8 cellular contexts compared by ENCODE assay signal in genomic region chr7:76303057-76303828, GRCh38. TPM values are rescaled to one million over a fixed set of nuclear protein-coding genes. Genes with fewer than 3 reads are reported as not detected.
A peak's percentile ranks its signal among the peaks of the same experiment; 100 is the strongest.
DNase-seq lines count a peak whose midpoint lies in the region; ATAC-seq lines count a peak whose summit lies in the region.

No MANE protein-coding gene starts in this region.

- peak; percentile 62 for DNase-seq in DMS 273 treated with DMSO at 0.1 percent for 48 hours (lab: John Stamatoyannopoulos, UW)
- peak; percentile 92 for DNase-seq in HCEC 1CT
- DNase-seq in NCI-H345 treated with DMSO at 0.1 percent for 48 hours (lab: John Stamatoyannopoulos, UW; ENCODE audit: unreplicated experiment): peak; percentile 47
- DNase-seq in activated CD4-positive, alpha-beta T cell treated with anti-CD3 and anti-CD28 coated beads, Interleukin-2, amount 10 ng/mL, durations not matched to agents 24 days and 14 days: peak; percentile 92
- DNase-seq in left colon: peak; percentile 93
- DNase-seq in stimulated activated CD4-positive, alpha-beta T cell treated with anti-CD3 and anti-CD28 coated beads, Interleukin-1b, Interleukin-23, amount 100 ng/mL, for 24 hours (ENCODE audit: low read depth in 4 of 4, low spot score in 1 of 4): peak in 3 of 4 experiments; percentile 57 to 62 (median 58)

- H3K36me3 Mint-ChIP-seq in activated CD4-positive, alpha-beta T cell treated with anti-CD3 and anti-CD28 coated beads, Interleukin-2, amount 10 ng/mL, durations not matched to agents 24 days and 14 days (ENCODE audit: low read depth): peaks cover 11% of the 10 kb centered on the region

- peaks cover 9% of the 10 kb centered on the region for H3K27me3 Mint-ChIP-seq in activated CD4-positive, alpha-beta T cell treated with anti-CD3 and anti-CD28 coated beads, Interleukin-2, amount 10 ng/mL, durations not matched to agents 24 days and 14 days

- peak overlapping the region; percentile 93 for H3K4me3 Mint-ChIP-seq in activated CD4-positive, alpha-beta T cell treated with anti-CD3 and anti-CD28 coated beads, Interleukin-2, amount 10 ng/mL, durations not matched to agents 24 days and 14 days

- peaks cover 16% of the 10 kb centered on the region for H3K4me1 Mint-ChIP-seq in activated CD4-positive, alpha-beta T cell treated with anti-CD3 and anti-CD28 coated beads, Interleukin-2, amount 10 ng/mL, durations not matched to agents 24 days and 14 days

- peak overlapping the region; percentile 99 for H3K27ac ChIP-seq in cingulate gyrus (ENCODE audit: low read depth, low read length)

- H3K27ac Mint-ChIP-seq in activated CD4-positive, alpha-beta T cell treated with anti-CD3 and anti-CD28 coated beads, Interleukin-2, amount 10 ng/mL, durations not matched to agents 24 days and 14 days: peak overlapping the region; percentile 92

- H3K9me3 Mint-ChIP-seq in activated CD4-positive, alpha-beta T cell treated with anti-CD3 and anti-CD28 coated beads, Interleukin-2, amount 10 ng/mL, durations not matched to agents 24 days and 14 days: no peaks in the 10 kb centered on the region

- peak; percentile 65 for ATAC-seq in left colon
- no peak for ATAC-seq in GM18861 (IDR thresholded peaks at IDR 0.05; ENCODE audit: unreplicated experiment)

- intact Hi-C loops in activated CD4-positive, alpha-beta T cell treated with anti-CD3 and anti-CD28 coated beads, Interleukin-2, amount 10 ng/mL, durations not matched to agents 24 days and 14 days (cut with micrococcal nuclease): loop anchor here (1.0 kb wide), 2 partner anchors 11 to 12 kb away; no protein-coding TSS in a partner anchor
- intact Hi-C loops in left colon (cut with DNase I, micrococcal nuclease): no loop called here

RNA-seq across cellular contexts. Expression of gene HSPB1, which starts 0.8 kb away (rescaled TPM):
- total RNA-seq in activated CD4-positive, alpha-beta T cell treated with anti-CD3 and anti-CD28 coated beads, Interleukin-2, amount 10 ng/mL, durations not matched to agents 24 days and 14 days: 112 and 117 TPM in 2 replicates
- 100 to 1,000 TPM; 327 to 513 TPM for total RNA-seq in left colon

RNA-seq across cellular contexts. Expression of gene YWHAG, which starts 55.5 kb away (rescaled TPM):
- 183 and 185 TPM in 2 replicates for total RNA-seq in activated CD4-positive, alpha-beta T cell treated with anti-CD3 and anti-CD28 coated beads, Interleukin-2, amount 10 ng/mL, durations not matched to agents 24 days and 14 days
- total RNA-seq in left colon: 100 to 1,000 TPM in 1 of 2 donors, 10 to 100 TPM in 1; 83.3 to 106 TPM
